In genomic region chr1:31984419-31985347, GRCh38 we compare ENCODE assay signal across 9 cellular contexts. TPM values are rescaled to one million over a fixed set of nuclear protein-coding genes. Genes with fewer than 3 reads are reported as not detected.
DNase-seq lines count a peak whose midpoint lies in the region; ATAC-seq, FAIRE-seq and TF ChIP-seq lines count a peak whose summit lies in the region.
"Had no signal": no experiment of that assay in that cellular context is flagged by ENCODE, and none has a peak within 500 bp of the region (broad histone marks: within the 10 kb centered on the region; RNA-seq: fewer than 3 reads in every experiment).

No MANE protein-coding gene starts in this region.

- no peaks in the 10 kb centered on the region for H3K9me3 ChIP-seq in effector memory CD4-positive, alpha-beta T cell (ENCODE audit: control insufficient read depth, low read length)
- no peaks in the 10 kb centered on the region for H3K9me3 ChIP-seq in smooth muscle cell (replicated peaks; ENCODE audit: low read depth)
- H3K9me3 ChIP-seq: right lobe of liver had no signal

- WGBS in smooth muscle cell (ENCODE audit: low lambda C conversion rate), result 86% methylated on average over 6 of the region's 6 CpGs

- H2AFZ ChIP-seq in smooth muscle cell (ENCODE audit: low read depth), result peak overlapping the region; percentile 65

- no peaks in the 10 kb centered on the region for H3K36me3 ChIP-seq in effector memory CD4-positive, alpha-beta T cell (ENCODE audit: control insufficient read depth, insufficient read depth, low read length)
- H3K36me3 ChIP-seq in smooth muscle cell (ENCODE audit: low read depth), result no peaks in the 10 kb centered on the region
- H3K36me3 ChIP-seq: right lobe of liver had no signal

- no peak overlapping the region for H3K9ac ChIP-seq in smooth muscle cell (ENCODE audit: low read depth)

- peak; percentile 77 for FAIRE-seq in GM12891 (lab: Jason Lieb, UNC)

- peak overlapping the region; percentile 67 for H3K27ac ChIP-seq in effector memory CD4-positive, alpha-beta T cell (ENCODE audit: insufficient read depth, low read length, poor library complexity, severe bottlenecking)
- H3K27ac ChIP-seq in smooth muscle cell (ENCODE audit: low read depth), result no peak overlapping the region
- H3K27ac ChIP-seq: right lobe of liver had no signal

- peaks cover 4% of the 10 kb centered on the region for H3F3A ChIP-seq in smooth muscle cell (ENCODE audit: low read depth)

- ATAC-seq in HG02938 (IDR thresholded peaks at IDR 0.05; ENCODE audit: unreplicated experiment) (no peak), GM21825 (IDR thresholded peaks at IDR 0.05; ENCODE audit: unreplicated experiment) (no peak), GM18519 (IDR thresholded peaks at IDR 0.05; ENCODE audit: low FRiP score, unreplicated experiment) (no peak)

- DNase-seq in GM12891 (ENCODE audit: insufficient read length, low spot score), result no peak
- DNase-seq in activated CD4-positive, alpha-beta T cell treated with anti-CD3 and anti-CD28 coated beads for 1 hour, result peak; percentile 30
- peak in 2 of 3 donors; percentile 7 to 14 for DNase-seq in effector memory CD4-positive, alpha-beta T cell
- DNase-seq in smooth muscle cell (lab: John Stamatoyannopoulos, UW; ENCODE audit: unreplicated experiment), result no peak
- no peak for DNase-seq in SIG-M5 (lab: John Stamatoyannopoulos, UW)
- DNase-seq: right lobe of liver had no signal

- H4K20me1 ChIP-seq in smooth muscle cell (ENCODE audit: low read depth), result no peaks in the 10 kb centered on the region

- no peaks in the 10 kb centered on the region for H3K79me2 ChIP-seq in smooth muscle cell (ENCODE audit: low read depth)

- TF ChIP-seq POLR2A in GM12891 (IDR thresholded peaks at IDR 0.05; ENCODE audit: low read depth, low read length), result no peak

- no peak for TF ChIP-seq CTCF in smooth muscle cell (IDR thresholded peaks at IDR 0.05; ENCODE audit: borderline replicate concordance, insufficient read depth, poor library complexity, severe bottlenecking)

- no peak overlapping the region for H3K4me3 ChIP-seq in effector memory CD4-positive, alpha-beta T cell (ENCODE audit: insufficient read depth, low read depth, low read length, poor library complexity, severe bottlenecking)
- no peak overlapping the region for H3K4me3 ChIP-seq in smooth muscle cell
- H3K4me3 ChIP-seq: right lobe of liver had no signal

- H3K27me3 ChIP-seq in effector memory CD4-positive, alpha-beta T cell (replicated peaks; ENCODE audit: control insufficient read depth, insufficient read depth, low read length, poor library complexity, severe bottlenecking), result no peaks in the 10 kb centered on the region
- H3K27me3 ChIP-seq in smooth muscle cell (ENCODE audit: low read depth), result no peaks in the 10 kb centered on the region
- H3K27me3 ChIP-seq: right lobe of liver had no signal

- no peak overlapping the region for H3K4me2 ChIP-seq in smooth muscle cell

- H3K4me1 ChIP-seq in effector memory CD4-positive, alpha-beta T cell (ENCODE audit: control insufficient read depth, insufficient read depth, low read length, poor library complexity, severe bottlenecking), result peaks cover 41% of the 10 kb centered on the region
- no peaks in the 10 kb centered on the region for H3K4me1 ChIP-seq in smooth muscle cell (ENCODE audit: low read depth)
- H3K4me1 ChIP-seq: right lobe of liver had no signal

TF ChIP-seq in GM12891, 5 proteins besides CTCF, POLR2A, EP300 and RAD21:
- TF ChIP-seq TAF1 (IDR thresholded peaks at IDR 0.05; ENCODE audit: low read depth, low read length), result 0 out of 2 replicates have a peak, but pooled peaks have one; percentile 36
- no peak for TF ChIP-seq SPI1 (IDR thresholded peaks at IDR 0.05; ENCODE audit: low read depth, low read length)
- TF ChIP-seq PAX5 (IDR thresholded peaks at IDR 0.05; ENCODE audit: insufficient read depth, low read length, severe bottlenecking), result no peak
- TF ChIP-seq POU2F2 (IDR thresholded peaks at IDR 0.05; ENCODE audit: low read depth, low read length), result no peak
- TF ChIP-seq POLR2AphosphoS5 (IDR thresholded peaks at IDR 0.05; ENCODE audit: low read depth, low read length), result no peak

RNA-seq across cellular contexts. Expression of gene KHDRBS1, which starts 29.0 kb away (rescaled TPM):
- polyA plus RNA-seq in GM12891 (2012; ENCODE audit: low read depth, missing spikeins), result 96.0 TPM
- 80.4 and 90.6 TPM in 2 replicates for total RNA-seq in smooth muscle cell
- polyA plus RNA-seq in smooth muscle cell, result 85.0 and 86.5 TPM in 2 replicates

RNA-seq across cellular contexts. Expression of gene PTP4A2, which starts 46.5 kb away (rescaled TPM):
- 213 TPM for polyA plus RNA-seq in GM12891 (2012; ENCODE audit: low read depth, missing spikeins)
- 460 and 518 TPM in 2 replicates for total RNA-seq in smooth muscle cell
- polyA plus RNA-seq in smooth muscle cell, result 316 and 334 TPM in 2 replicates

Comparison
In these comparisons a context has a peak if more than half of its experiments do, and no peak if none do; other contexts are left out.
1. DNase-seq: peak in activated CD4-positive, alpha-beta T cell treated with anti-CD3 and anti-CD28 coated beads for 1 hour (single experiment) and effector memory CD4-positive, alpha-beta T cell (2 of 3); none in GM12891 (single experiment), smooth muscle cell (single experiment) and SIG-M5 (single experiment).